23 cellular contexts compared by ENCODE assay signal in genomic region chr2:237823544-237823943, GRCh38. TPM values are rescaled to one million over a fixed set of nuclear protein-coding genes. Genes with fewer than 3 reads are reported as not detected.
"Had no signal": no experiment of that assay in that cellular context is flagged by ENCODE, and none has a peak within 500 bp of the region (broad histone marks: within the 10 kb centered on the region; RNA-seq: fewer than 3 reads in every experiment).

No MANE protein-coding gene starts in this region.

- DNase-seq: hypothalamus; immature natural killer cell; islet precursor cell; left ventricle myocardium inferior; midbrain; mucosa of descending colon; naive thymus-derived CD4-positive, alpha-beta T cell; ovary; posterior cingulate gyrus; retina; right cardiac atrium; sigmoid colon; small intestine; spleen; stimulated activated CD4-positive, alpha-beta T cell treated with anti-CD3 and anti-CD28 coated beads, Interleukin-4, amount 100 ng/mL, for 24 hours; stimulated activated naive CD4-positive, alpha-beta T cell; uterus had no signal

- H3K4me3 ChIP-seq: left ventricle myocardium inferior, mucosa of descending colon, ovary, prostate gland, sigmoid colon, spleen, suprapubic skin, tibial nerve, uterus had no signal

- H3K36me3 ChIP-seq: left ventricle myocardium inferior, ovary, prostate gland, sigmoid colon, spleen, suprapubic skin, tibial nerve, uterus had no signal

- H3K27ac ChIP-seq: left ventricle myocardium inferior, ovary, prostate gland, sigmoid colon, spleen, suprapubic skin, tibial nerve, uterus had no signal

- ATAC-seq: mucosa of descending colon; naive thymus-derived CD4-positive, alpha-beta T cell; natural killer cell treated with Interleukin-12 subunit alpha and Interleukin-12 subunit beta and Interleukin-15 and Interleukin-18, amount 100 ng/mL, for 72 hours; right cardiac atrium; stimulated activated effector memory CD8-positive, alpha-beta T cell treated with anti-CD3 and anti-CD28 coated beads, Interleukin-12 subunit alpha, Interleukin-12 subunit beta, amount 100 ng/mL, for 72 hours had no signal

- H3K9me3 ChIP-seq: left ventricle myocardium inferior, mucosa of descending colon, ovary, prostate gland, sigmoid colon, spleen, suprapubic skin, tibial nerve, uterus had no signal

- H3K4me1 ChIP-seq: left ventricle myocardium inferior, prostate gland, sigmoid colon, spleen, tibial nerve, uterus had no signal

- FAIRE-seq: small intestine had no signal

- H3K27me3 ChIP-seq: ovary, sigmoid colon, spleen, suprapubic skin, tibial nerve, uterus had no signal

RNA-seq across cellular contexts. Expression of gene RAMP1, which starts 35.9 kb away (rescaled TPM):
- total RNA-seq: lung microvascular endothelial cell had no signal
